ENCODE assay signal across 18 cellular contexts in genomic region chr11:5197538-5197937, GRCh38. TPM values are rescaled to one million over a fixed set of nuclear protein-coding genes. Genes with fewer than 3 reads are reported as not detected.
DNase-seq lines count a peak whose midpoint lies in the region; ATAC-seq, FAIRE-seq and TF ChIP-seq lines count a peak whose summit lies in the region.
"Had no signal": no experiment of that assay in that cellular context is flagged by ENCODE, and none has a peak within 500 bp of the region (broad histone marks: within the 10 kb centered on the region; RNA-seq: fewer than 3 reads in every experiment).

No MANE protein-coding gene starts in this region.

- 42% methylated on average over 3 of the region's 3 CpGs for WGBS in K562 (ENCODE audit: insufficient coverage, low coverage, missing lambda C conversion rate)

- DNase-seq in AG10803 (ENCODE audit: low read depth), result peak; percentile 46
- DNase-seq in HFFc6, result peak; percentile 54
- no peak for DNase-seq in K562 (ENCODE audit: extremely low read depth in 1 of 4, low spot score in 3 of 4)
- no peak for DNase-seq in left lobe of liver (ENCODE audit: low spot score)
- DNase-seq in neural progenitor cell (ENCODE audit: low spot score), result no peak
- DNase-seq in coronary artery (ENCODE audit: low spot score), result no peak
- DNase-seq in SW480 (ENCODE audit: low spot score), result no peak
- DNase-seq: activated CD4-positive, alpha-beta T cell treated with anti-CD3 and anti-CD28 coated beads, Interleukin-2, amount 10 ng/mL, durations not matched to agents 24 days and 14 days; activated naive CD8-positive, alpha-beta T cell treated with anti-CD3 and anti-CD28 coated beads, Interleukin-2, amount 10 ng/mL, durations not matched to agents 7 days and 5 days; CD4-positive, alpha-beta memory T cell; H9; naive thymus-derived CD8-positive, alpha-beta T cell; NCI-H1417; NCI-H526 treated with DMSO at 0.1 percent for 48 hours; sigmoid colon had no signal

- H3K36me3 Mint-ChIP-seq in HFFc6 (ENCODE audit: low read depth), result no peaks in the 10 kb centered on the region
- H3K36me3 Mint-ChIP-seq in neural progenitor cell, result no peaks in the 10 kb centered on the region
- H3K36me3 Mint-ChIP-seq: activated naive CD8-positive, alpha-beta T cell treated with anti-CD3 and anti-CD28 coated beads, Interleukin-2, amount 10 ng/mL, durations not matched to agents 7 days and 5 days; CD4-positive, alpha-beta memory T cell; naive thymus-derived CD8-positive, alpha-beta T cell had no signal

- H3K9me3 Mint-ChIP-seq in HFFc6, result no peaks in the 10 kb centered on the region
- no peaks in the 10 kb centered on the region for H3K9me3 Mint-ChIP-seq in neural progenitor cell
- H3K9me3 Mint-ChIP-seq: activated CD4-positive, alpha-beta T cell treated with anti-CD3 and anti-CD28 coated beads, Interleukin-2, amount 10 ng/mL, durations not matched to agents 24 days and 14 days; activated naive CD8-positive, alpha-beta T cell treated with anti-CD3 and anti-CD28 coated beads, Interleukin-2, amount 10 ng/mL, durations not matched to agents 7 days and 5 days had no signal

- H3K36me3 ChIP-seq in K562 (ENCODE audit: control insufficient read depth, insufficient read depth, low read length), result no peaks in the 10 kb centered on the region
- H3K36me3 ChIP-seq in neural progenitor cell, result no peaks in the 10 kb centered on the region
- H3K36me3 ChIP-seq: sigmoid colon had no signal

- POLR2A ChIA-PET in K562 (lab: Yijun Ruan, JAX), result interaction anchor here (0.7 to 1.2 kb wide), 2 partner anchors 90 to 101 kb away, joined by 3 read pairs; no protein-coding TSS in a partner anchor

- H3K4me3 ChIP-seq in AG10803 (ENCODE audit: low read length) (no peak overlapping the region), K562 (no peak overlapping the region), neural progenitor cell (no peak overlapping the region), coronary artery (no peak overlapping the region)
- H3K4me3 ChIP-seq: sigmoid colon had no signal

- H3K79me2 ChIP-seq in K562 (ENCODE audit: control insufficient read depth, insufficient read depth, low read length) (no peaks in the 10 kb centered on the region), neural progenitor cell (ENCODE audit: low read depth) (no peaks in the 10 kb centered on the region)
- H3K79me2 ChIP-seq: parathyroid adenoma had no signal

- H2AFZ ChIP-seq in K562 (ENCODE audit: low read depth, low read length) (peak overlapping the region; percentile 51; the same call in 1 of the 2 replicates), neural progenitor cell (replicated peaks) (no peak overlapping the region)
- H2AFZ ChIP-seq: parathyroid adenoma had no signal

- CTCF ChIA-PET in K562 (lab: Yijun Ruan, JAX; ENCODE audit: low intra/inter-chr PET ratio), result interaction anchor here (1.0 kb wide), 1 partner anchor 73 kb away, joined by 3 read pairs; no protein-coding TSS in a partner anchor

- no peaks in the 10 kb centered on the region for H4K20me1 ChIP-seq in K562 (replicated peaks; ENCODE audit: control insufficient read depth, insufficient read depth, low read length)
- H4K20me1 ChIP-seq in neural progenitor cell (ENCODE audit: low read depth), result no peaks in the 10 kb centered on the region

- no peak overlapping the region for H3K9ac ChIP-seq in K562 (ENCODE audit: insufficient read depth in 1 of 2, low read depth in 2 of 2, low read length in 2 of 2)
- H3K9ac ChIP-seq in neural progenitor cell, result no peak overlapping the region
- H3K9ac ChIP-seq: parathyroid adenoma had no signal

- H3K27me3 Mint-ChIP-seq in HFFc6 (ENCODE audit: insufficient read depth) (no peaks in the 10 kb centered on the region), neural progenitor cell (ENCODE audit: insufficient read depth, low read depth) (no peaks in the 10 kb centered on the region)
- H3K27me3 Mint-ChIP-seq: activated CD4-positive, alpha-beta T cell treated with anti-CD3 and anti-CD28 coated beads, Interleukin-2, amount 10 ng/mL, durations not matched to agents 24 days and 14 days; activated naive CD8-positive, alpha-beta T cell treated with anti-CD3 and anti-CD28 coated beads, Interleukin-2, amount 10 ng/mL, durations not matched to agents 7 days and 5 days; CD4-positive, alpha-beta memory T cell had no signal

- peak overlapping the region; percentile 5; the same call in 1 of the 2 replicates for H3K4me3 Mint-ChIP-seq in HFFc6
- H3K4me3 Mint-ChIP-seq in neural progenitor cell, result no peak overlapping the region
- H3K4me3 Mint-ChIP-seq: activated CD4-positive, alpha-beta T cell treated with anti-CD3 and anti-CD28 coated beads, Interleukin-2, amount 10 ng/mL, durations not matched to agents 24 days and 14 days; activated naive CD8-positive, alpha-beta T cell treated with anti-CD3 and anti-CD28 coated beads, Interleukin-2, amount 10 ng/mL, durations not matched to agents 7 days and 5 days; CD4-positive, alpha-beta memory T cell; H9; naive thymus-derived CD8-positive, alpha-beta T cell had no signal

- in situ Hi-C loops in K562 (cut with MboI), result no loop called here

- H3K27ac Mint-ChIP-seq in HFFc6 (0 out of 2 replicates have a peak overlapping the region, but pooled peaks have one; percentile 7), neural progenitor cell (no peak overlapping the region)
- H3K27ac Mint-ChIP-seq: activated CD4-positive, alpha-beta T cell treated with anti-CD3 and anti-CD28 coated beads, Interleukin-2, amount 10 ng/mL, durations not matched to agents 24 days and 14 days; activated naive CD8-positive, alpha-beta T cell treated with anti-CD3 and anti-CD28 coated beads, Interleukin-2, amount 10 ng/mL, durations not matched to agents 7 days and 5 days; CD4-positive, alpha-beta memory T cell; naive thymus-derived CD8-positive, alpha-beta T cell had no signal

- intact Hi-C loops in K562 (cut with micrococcal nuclease), result loop anchor here (2.0 kb wide), 1 partner anchor 73 kb away; no protein-coding TSS in a partner anchor

- H3K4me1 ChIP-seq in K562 (replicated peaks in 1 of 2; ENCODE audit: control insufficient read depth in 2 of 2, insufficient read depth in 2 of 2, low read length in 2 of 2) (peaks cover 6 to 18% of the 10 kb centered on the region in 2 experiments; a peak in 4 of 5 replicates), neural progenitor cell (peaks cover 19% of the 10 kb centered on the region)
- H3K4me1 ChIP-seq: parathyroid adenoma, sigmoid colon had no signal

- H3K27ac ChIP-seq in K562 (ENCODE audit: extremely low read depth, low read depth, low read length) (no peak overlapping the region), neural progenitor cell (no peak overlapping the region), coronary artery (no peak overlapping the region)
- H3K27ac ChIP-seq: parathyroid adenoma, sigmoid colon had no signal

- H3K27me3 ChIP-seq in K562 (ENCODE audit: control insufficient read depth in 2 of 2, insufficient read depth in 2 of 2, low read length in 2 of 2) (no peaks in the 10 kb centered on the region), neural progenitor cell (no peaks in the 10 kb centered on the region)
- H3K27me3 ChIP-seq: sigmoid colon had no signal

- no peaks in the 10 kb centered on the region for H3K9me1 ChIP-seq in K562 (ENCODE audit: control insufficient read depth, insufficient read depth, low read length)

- peak; percentile 21 for ATAC-seq in K562
- ATAC-seq in left lobe of liver, result peak; percentile 16
- ATAC-seq in HG03342 (IDR thresholded peaks at IDR 0.05; ENCODE audit: unreplicated experiment), result no peak
- ATAC-seq: naive thymus-derived CD8-positive, alpha-beta T cell had no signal

- TF ChIP-seq EP300 in K562 (IDR thresholded peaks at IDR 0.05; ENCODE audit: low read length), result no peak

- no peaks in the 10 kb centered on the region for H3K9me3 ChIP-seq in K562 (replicated peaks; ENCODE audit: control insufficient read depth, insufficient read depth, low read depth, low read length)
- no peaks in the 10 kb centered on the region for H3K9me3 ChIP-seq in neural progenitor cell (ENCODE audit: low read depth)
- H3K9me3 ChIP-seq: sigmoid colon had no signal

- FAIRE-seq in K562 (lab: Jason Lieb, UNC), result no peak

- BruUV-seq in K562 (replicated peaks; lab: Mats Ljungman, UMichigan), result no TSS peak

- H3F3A ChIP-seq in neural progenitor cell (ENCODE audit: low read depth), result no peaks in the 10 kb centered on the region

- no peak for TF ChIP-seq POLR2A in K562 (conservative IDR thresholded peaks at IDR 0.05)

- no peak for TF ChIP-seq RAD21 in K562 (CRISPR knock-in tag; conservative IDR thresholded peaks at IDR 0.05 in 1 of 2, IDR thresholded peaks at IDR 0.05 in 1 of 2)

- TF ChIP-seq CTCF in AG10803 (conservative IDR thresholded peaks at IDR 0.05; ENCODE audit: low read length) (no peak), HFFc6 (IDR thresholded peaks at IDR 0.05) (no peak), K562 (IDR thresholded peaks at IDR 0.05 in 2 of 3, conservative IDR thresholded peaks at IDR 0.05 in 1 of 3; ENCODE audit: insufficient read depth in 2 of 3, low read depth in 1 of 3, low read length in 3 of 3) (no peak), neural progenitor cell (IDR thresholded peaks at IDR 0.05) (no peak), coronary artery (IDR thresholded peaks at IDR 0.05) (no peak)

- H3K4me2 ChIP-seq in K562 (ENCODE audit: insufficient read depth, low read length) (no peak overlapping the region), neural progenitor cell (no peak overlapping the region)

- H3K4me1 Mint-ChIP-seq in HFFc6 (ENCODE audit: low read depth) (peaks cover 47% of the 10 kb centered on the region), neural progenitor cell (no peaks in the 10 kb centered on the region)
- H3K4me1 Mint-ChIP-seq: activated CD4-positive, alpha-beta T cell treated with anti-CD3 and anti-CD28 coated beads, Interleukin-2, amount 10 ng/mL, durations not matched to agents 24 days and 14 days; activated naive CD8-positive, alpha-beta T cell treated with anti-CD3 and anti-CD28 coated beads, Interleukin-2, amount 10 ng/mL, durations not matched to agents 7 days and 5 days; CD4-positive, alpha-beta memory T cell; naive thymus-derived CD8-positive, alpha-beta T cell had no signal

RNA-seq across cellular contexts. Expression of gene OR51V1, which starts 2.9 kb away (rescaled TPM):
- total RNA-seq in HFFc6 (2021; fragmentation: NEBNext Ultra II Directional; extraction: Animal tissue kit (Norgen Biotek cat#: 25700)), result not detected
- total RNA-seq in K562 (2011; cell fraction: chromatin; rRNA removed; ENCODE audit: low replicate concordance), result not detected in 2 replicates
- total RNA-seq in K562 (2011; cell fraction: nucleolus; rRNA removed), result not detected in 2 replicates
- total RNA-seq in K562 (2011; cell fraction: nucleoplasm; rRNA removed), result not detected in 2 replicates
- total RNA-seq in K562 (2014; rRNA removed) (not detected in 2 replicates), K562 (2014; rRNA removed; fragmentation: Illumina TruSeq; extraction: Trizol) (not detected in 2 replicates), K562 (2015; rRNA removed; fragmentation: Illumina TruSeq; extraction: Trizol) (not detected in 2 replicates), K562 (2021) (not detected in 2 replicates), left lobe of liver (not detected), neural progenitor cell (ENCODE audit: low replicate concordance) (not detected in 2 replicates)
- polyA plus RNA-seq in K562 (2011; rRNA removed) (not detected in 2 replicates), K562 (2014; fragmentation: Illumina TruSeq; extraction: Trizol) (not detected in 2 replicates), K562 (2014; fragmentation: Nextera tagmentation; extraction: Ambion mirVana) (not detected), K562 (2014; rRNA removed) (not detected in 2 replicates)
- polyA plus RNA-seq in K562 (2011; cell fraction: cytosol; rRNA removed), result not detected in 2 replicates
- not detected in 2 replicates for polyA plus RNA-seq in K562 (2011; cell fraction: nucleus; rRNA removed)
- not detected in 2 replicates for polyA plus RNA-seq in K562 (2012)
- 0.21 TPM in 1 of 2 replicates, not detected in the other for polyA minus RNA-seq in K562 (2011; rRNA and poly(A)+ RNA removed)
- polyA minus RNA-seq in K562 (2011; cell fraction: cytosol; rRNA and poly(A)+ RNA removed), result not detected in 2 replicates
- polyA minus RNA-seq in K562 (2011; cell fraction: nucleus; rRNA and poly(A)+ RNA removed), result not detected in 2 replicates
- total RNA-seq: activated CD4-positive, alpha-beta T cell treated with anti-CD3 and anti-CD28 coated beads, Interleukin-2, amount 10 ng/mL, durations not matched to agents 24 days and 14 days; activated naive CD8-positive, alpha-beta T cell treated with anti-CD3 and anti-CD28 coated beads, Interleukin-2, amount 10 ng/mL, durations not matched to agents 7 days and 5 days; CD4-positive, alpha-beta memory T cell; H9; naive thymus-derived CD8-positive, alpha-beta T cell; sigmoid colon; temporal lobe had no signal
- polyA plus RNA-seq: CD4-positive, alpha-beta memory T cell; naive thymus-derived CD8-positive, alpha-beta T cell; sigmoid colon had no signal

RNA-seq across cellular contexts. Expression of gene HBB, which starts 29.3 kb away (rescaled TPM):
- not detected for total RNA-seq in HFFc6 (2021; fragmentation: NEBNext Ultra II Directional; extraction: Animal tissue kit (Norgen Biotek cat#: 25700))
- 0.79 TPM in 1 of 2 replicates, not detected in the other for total RNA-seq in K562 (2011; cell fraction: chromatin; rRNA removed; ENCODE audit: low replicate concordance)
- 0.79 TPM in 1 of 2 replicates, not detected in the other for total RNA-seq in K562 (2011; cell fraction: nucleolus; rRNA removed)
- not detected in 2 replicates for total RNA-seq in K562 (2011; cell fraction: nucleoplasm; rRNA removed)
- 0.33 TPM in 1 of 2 replicates, not detected in the other for total RNA-seq in K562 (2014; rRNA removed)
- total RNA-seq in K562 (2014; rRNA removed; fragmentation: Illumina TruSeq; extraction: Trizol), result 0.33 and 0.45 TPM in 2 replicates
- not detected in 2 replicates for total RNA-seq in K562 (2015; rRNA removed; fragmentation: Illumina TruSeq; extraction: Trizol)
- total RNA-seq in K562 (2021), result 0.72 and 1.5 TPM in 2 replicates
- 0.23 and 0.46 TPM in 2 replicates for polyA plus RNA-seq in K562 (2011; rRNA removed)
- polyA plus RNA-seq in K562 (2011; cell fraction: cytosol; rRNA removed), result 0.92 TPM in 1 of 2 replicates, not detected in the other
- polyA plus RNA-seq in K562 (2011; cell fraction: nucleus; rRNA removed), result 0.72 TPM in 1 of 2 replicates, not detected in the other
- polyA plus RNA-seq in K562 (2012), result 0.23 and 0.37 TPM in 2 replicates
- 1.0 and 1.1 TPM in 2 replicates for polyA plus RNA-seq in K562 (2014; fragmentation: Illumina TruSeq; extraction: Trizol)
- 1 to 10 TPM; 1.2 to 3.4 TPM for polyA plus RNA-seq in K562 (2014; fragmentation: Nextera tagmentation; extraction: Ambion mirVana)
- polyA plus RNA-seq in K562 (2014; rRNA removed), result 0.18 and 1.2 TPM in 2 replicates
- not detected in 2 replicates for polyA minus RNA-seq in K562 (2011; rRNA and poly(A)+ RNA removed)
- not detected in 2 replicates for polyA minus RNA-seq in K562 (2011; cell fraction: cytosol; rRNA and poly(A)+ RNA removed)
- not detected in 2 replicates for polyA minus RNA-seq in K562 (2011; cell fraction: nucleus; rRNA and poly(A)+ RNA removed)
- 143 TPM for total RNA-seq in left lobe of liver
- total RNA-seq in neural progenitor cell (ENCODE audit: low replicate concordance), result not detected in 2 replicates
- total RNA-seq: activated CD4-positive, alpha-beta T cell treated with anti-CD3 and anti-CD28 coated beads, Interleukin-2, amount 10 ng/mL, durations not matched to agents 24 days and 14 days; activated naive CD8-positive, alpha-beta T cell treated with anti-CD3 and anti-CD28 coated beads, Interleukin-2, amount 10 ng/mL, durations not matched to agents 7 days and 5 days; H9; naive thymus-derived CD8-positive, alpha-beta T cell had no signal

RNA-seq across cellular contexts. Expression of gene HBD, which starts 36.7 kb away (rescaled TPM):
- not detected for total RNA-seq in HFFc6 (2021; fragmentation: NEBNext Ultra II Directional; extraction: Animal tissue kit (Norgen Biotek cat#: 25700))
- total RNA-seq in K562 (2011; cell fraction: chromatin; rRNA removed; ENCODE audit: low replicate concordance), result 4.7 and 5.3 TPM in 2 replicates
- total RNA-seq in K562 (2011; cell fraction: nucleolus; rRNA removed), result 10.2 and 15.1 TPM in 2 replicates
- 11.3 and 12.1 TPM in 2 replicates for total RNA-seq in K562 (2011; cell fraction: nucleoplasm; rRNA removed)
- total RNA-seq in K562 (2014; rRNA removed) (19.9 and 20.9 TPM in 2 replicates), K562 (2014; rRNA removed; fragmentation: Illumina TruSeq; extraction: Trizol) (26.9 and 27.6 TPM in 2 replicates), K562 (2015; rRNA removed; fragmentation: Illumina TruSeq; extraction: Trizol) (11.8 and 13.4 TPM in 2 replicates), K562 (2021) (26.6 and 28.0 TPM in 2 replicates), left lobe of liver (2.1 TPM), neural progenitor cell (ENCODE audit: low replicate concordance) (not detected in 2 replicates)
- polyA plus RNA-seq in K562 (2011; rRNA removed) (26.0 and 46.3 TPM in 2 replicates), K562 (2014; fragmentation: Illumina TruSeq; extraction: Trizol) (36.0 and 44.6 TPM in 2 replicates), K562 (2014; fragmentation: Nextera tagmentation; extraction: Ambion mirVana) (100 to 1,000 TPM; 137 to 169 TPM), K562 (2014; rRNA removed) (29.5 and 48.5 TPM in 2 replicates)
- 46.3 and 49.2 TPM in 2 replicates for polyA plus RNA-seq in K562 (2011; cell fraction: cytosol; rRNA removed)
- 14.5 and 15.3 TPM in 2 replicates for polyA plus RNA-seq in K562 (2011; cell fraction: nucleus; rRNA removed)
- polyA plus RNA-seq in K562 (2012), result 4.9 and 28.5 TPM in 2 replicates
- 10.7 and 23.6 TPM in 2 replicates for polyA minus RNA-seq in K562 (2011; rRNA and poly(A)+ RNA removed)
- 6.2 and 7.1 TPM in 2 replicates for polyA minus RNA-seq in K562 (2011; cell fraction: cytosol; rRNA and poly(A)+ RNA removed)
- 2.8 and 4.8 TPM in 2 replicates for polyA minus RNA-seq in K562 (2011; cell fraction: nucleus; rRNA and poly(A)+ RNA removed)
- total RNA-seq: activated CD4-positive, alpha-beta T cell treated with anti-CD3 and anti-CD28 coated beads, Interleukin-2, amount 10 ng/mL, durations not matched to agents 24 days and 14 days; activated naive CD8-positive, alpha-beta T cell treated with anti-CD3 and anti-CD28 coated beads, Interleukin-2, amount 10 ng/mL, durations not matched to agents 7 days and 5 days; CD4-positive, alpha-beta memory T cell; H9; naive thymus-derived CD8-positive, alpha-beta T cell; sigmoid colon; temporal lobe had no signal
- polyA plus RNA-seq: CD4-positive, alpha-beta memory T cell; naive thymus-derived CD8-positive, alpha-beta T cell; sigmoid colon had no signal

RNA-seq across cellular contexts. Expression of gene OR52A1, which starts 43.0 kb away (rescaled TPM):
- not detected for total RNA-seq in HFFc6 (2021; fragmentation: NEBNext Ultra II Directional; extraction: Animal tissue kit (Norgen Biotek cat#: 25700))
- 0.04 TPM in 1 of 2 replicates, not detected in the other for total RNA-seq in K562 (2011; cell fraction: chromatin; rRNA removed; ENCODE audit: low replicate concordance)
- 0.13 TPM in 1 of 2 replicates, not detected in the other for total RNA-seq in K562 (2011; cell fraction: nucleolus; rRNA removed)
- total RNA-seq in K562 (2011; cell fraction: nucleoplasm; rRNA removed), result 0.95 and 1.4 TPM in 2 replicates
- total RNA-seq in K562 (2014; rRNA removed), result not detected in 2 replicates
- 0.04 and 0.06 TPM in 2 replicates for total RNA-seq in K562 (2014; rRNA removed; fragmentation: Illumina TruSeq; extraction: Trizol)
- total RNA-seq in K562 (2015; rRNA removed; fragmentation: Illumina TruSeq; extraction: Trizol), result under 0.01 and 0.04 TPM in 2 replicates
- 0.11 TPM in 1 of 2 replicates, not detected in the other for total RNA-seq in K562 (2021)
- not detected in 2 replicates for polyA plus RNA-seq in K562 (2011; rRNA removed)
- polyA plus RNA-seq in K562 (2011; cell fraction: cytosol; rRNA removed), result 0.06 and 0.10 TPM in 2 replicates
- 0.01 and 0.04 TPM in 2 replicates for polyA plus RNA-seq in K562 (2011; cell fraction: nucleus; rRNA removed)
- 0.04 TPM in 1 of 2 replicates, not detected in the other for polyA plus RNA-seq in K562 (2012)
- polyA plus RNA-seq in K562 (2014; fragmentation: Illumina TruSeq; extraction: Trizol), result 0.33 TPM in 1 of 2 replicates, not detected in the other
- polyA plus RNA-seq in K562 (2014; fragmentation: Nextera tagmentation; extraction: Ambion mirVana), result under 1 TPM; 0.15 to 0.21 TPM
- polyA plus RNA-seq in K562 (2014; rRNA removed), result not detected in 2 replicates
- 0.03 TPM in 1 of 2 replicates, not detected in the other for polyA minus RNA-seq in K562 (2011; rRNA and poly(A)+ RNA removed)
- polyA minus RNA-seq in K562 (2011; cell fraction: cytosol; rRNA and poly(A)+ RNA removed), result not detected in 2 replicates
- under 0.01 TPM in 1 of 2 replicates, not detected in the other for polyA minus RNA-seq in K562 (2011; cell fraction: nucleus; rRNA and poly(A)+ RNA removed)
- total RNA-seq in left lobe of liver, result not detected
- not detected in 2 replicates for total RNA-seq in neural progenitor cell (ENCODE audit: low replicate concordance)
- total RNA-seq: activated CD4-positive, alpha-beta T cell treated with anti-CD3 and anti-CD28 coated beads, Interleukin-2, amount 10 ng/mL, durations not matched to agents 24 days and 14 days; activated naive CD8-positive, alpha-beta T cell treated with anti-CD3 and anti-CD28 coated beads, Interleukin-2, amount 10 ng/mL, durations not matched to agents 7 days and 5 days; CD4-positive, alpha-beta memory T cell; naive thymus-derived CD8-positive, alpha-beta T cell; sigmoid colon; temporal lobe had no signal
- polyA plus RNA-seq: CD4-positive, alpha-beta memory T cell; naive thymus-derived CD8-positive, alpha-beta T cell; sigmoid colon had no signal

RNA-seq across cellular contexts. Expression of gene HBG1, which starts 52.1 kb away (rescaled TPM):
- total RNA-seq in HFFc6 (2021; fragmentation: NEBNext Ultra II Directional; extraction: Animal tissue kit (Norgen Biotek cat#: 25700)), result not detected
- total RNA-seq in K562 (2011; cell fraction: chromatin; rRNA removed; ENCODE audit: low replicate concordance), result 324 and 332 TPM in 2 replicates
- 688 and 922 TPM in 2 replicates for total RNA-seq in K562 (2011; cell fraction: nucleolus; rRNA removed)
- total RNA-seq in K562 (2011; cell fraction: nucleoplasm; rRNA removed), result 700 and 723 TPM in 2 replicates
- total RNA-seq in K562 (2014; rRNA removed), result 3,349 and 3,828 TPM in 2 replicates
- 3,691 and 4,785 TPM in 2 replicates for total RNA-seq in K562 (2014; rRNA removed; fragmentation: Illumina TruSeq; extraction: Trizol)
- 1,066 and 1,105 TPM in 2 replicates for total RNA-seq in K562 (2015; rRNA removed; fragmentation: Illumina TruSeq; extraction: Trizol)
- 3,171 and 3,343 TPM in 2 replicates for total RNA-seq in K562 (2021)
- polyA plus RNA-seq in K562 (2011; rRNA removed), result 10,167 and 10,862 TPM in 2 replicates
- 6,522 and 7,647 TPM in 2 replicates for polyA plus RNA-seq in K562 (2011; cell fraction: cytosol; rRNA removed)
- 1,318 and 1,569 TPM in 2 replicates for polyA plus RNA-seq in K562 (2011; cell fraction: nucleus; rRNA removed)
- 627 and 1,941 TPM in 2 replicates for polyA plus RNA-seq in K562 (2012)
- 4,898 and 6,694 TPM in 2 replicates for polyA plus RNA-seq in K562 (2014; fragmentation: Illumina TruSeq; extraction: Trizol)
- over 10,000 TPM; 14,841 to 16,338 TPM for polyA plus RNA-seq in K562 (2014; fragmentation: Nextera tagmentation; extraction: Ambion mirVana)
- 5,149 and 5,228 TPM in 2 replicates for polyA plus RNA-seq in K562 (2014; rRNA removed)
- polyA minus RNA-seq in K562 (2011; rRNA and poly(A)+ RNA removed), result 1,181 and 1,290 TPM in 2 replicates
- 612 and 821 TPM in 2 replicates for polyA minus RNA-seq in K562 (2011; cell fraction: cytosol; rRNA and poly(A)+ RNA removed)
- 282 and 470 TPM in 2 replicates for polyA minus RNA-seq in K562 (2011; cell fraction: nucleus; rRNA and poly(A)+ RNA removed)
- total RNA-seq in left lobe of liver, result 2.5 TPM
- total RNA-seq in neural progenitor cell (ENCODE audit: low replicate concordance), result not detected in 2 replicates
- total RNA-seq: activated CD4-positive, alpha-beta T cell treated with anti-CD3 and anti-CD28 coated beads, Interleukin-2, amount 10 ng/mL, durations not matched to agents 24 days and 14 days; activated naive CD8-positive, alpha-beta T cell treated with anti-CD3 and anti-CD28 coated beads, Interleukin-2, amount 10 ng/mL, durations not matched to agents 7 days and 5 days; CD4-positive, alpha-beta memory T cell; H9; naive thymus-derived CD8-positive, alpha-beta T cell; sigmoid colon had no signal
- polyA plus RNA-seq: CD4-positive, alpha-beta memory T cell; naive thymus-derived CD8-positive, alpha-beta T cell; sigmoid colon had no signal

Comparison
In these comparisons a context has a peak if more than half of its experiments do, and no peak if none do; other contexts are left out.
1. DNase-seq: peak in AG10803 (single experiment) and HFFc6 (single experiment); none in K562 (0 of 4), left lobe of liver (single experiment), neural progenitor cell (single experiment), coronary artery (single experiment) and SW480 (single experiment).